9 cellular contexts compared by ENCODE assay signal in genomic region chr19:40445945-40446784, GRCh38. TPM values are rescaled to one million over a fixed set of nuclear protein-coding genes. Genes with fewer than 3 reads are reported as not detected.
DNase-seq lines count a peak whose midpoint lies in the region; ATAC-seq, FAIRE-seq and TF ChIP-seq lines count a peak whose summit lies in the region.
"Had no signal": no experiment of that assay in that cellular context is flagged by ENCODE, and none has a peak within 500 bp of the region (broad histone marks: within the 10 kb centered on the region; RNA-seq: fewer than 3 reads in every experiment).

No MANE protein-coding gene starts in this region.

- H3K9me3 ChIP-seq in HAP-1 (no peaks in the 10 kb centered on the region), K562 (replicated peaks; ENCODE audit: control insufficient read depth, insufficient read depth, low read depth, low read length) (no peaks in the 10 kb centered on the region), mesenchymal stem cell (ENCODE audit: control insufficient read depth, low read length) (no peaks in the 10 kb centered on the region)

- H2BK15ac ChIP-seq in mesenchymal stem cell (ENCODE audit: low read depth, poor library complexity, severe bottlenecking): no peak overlapping the region

- H3K9ac ChIP-seq in K562 (ENCODE audit: insufficient read depth in 1 of 2, low read depth in 2 of 2, low read length in 2 of 2): peak overlapping the region; percentile 70 to 77; a peak in 3 of 4 replicates
- peak overlapping the region; percentile 15 for H3K9ac ChIP-seq in mesenchymal stem cell (ENCODE audit: low read length)

- H3K27me3 ChIP-seq in HAP-1 (ENCODE audit: low read depth) (no peaks in the 10 kb centered on the region), K562 (ENCODE audit: control insufficient read depth in 2 of 2, insufficient read depth in 2 of 2, low read length in 2 of 2) (no peaks in the 10 kb centered on the region), mesenchymal stem cell (ENCODE audit: control insufficient read depth in 1 of 2, insufficient read depth in 1 of 2, low read length in 2 of 2) (no peaks in the 10 kb centered on the region)

- WGBS in K562 (ENCODE audit: insufficient coverage, low coverage, missing lambda C conversion rate): 30% methylated on average over 12 of the region's 12 CpGs
- 64% methylated on average over 12 of the region's 12 CpGs for WGBS in mesenchymal stem cell

- H3K79me1 ChIP-seq in mesenchymal stem cell (replicated peaks; ENCODE audit: low read length, poor library complexity, severe bottlenecking): no peaks in the 10 kb centered on the region

- H3K36me3 ChIP-seq in HAP-1 (replicated peaks): peaks cover 28% of the 10 kb centered on the region
- H3K36me3 ChIP-seq in K562 (ENCODE audit: control insufficient read depth, insufficient read depth, low read length): peaks cover 47% of the 10 kb centered on the region
- peaks cover 22 to 33% of the 10 kb centered on the region in 2 experiments for H3K36me3 ChIP-seq in mesenchymal stem cell (ENCODE audit: control insufficient read depth in 1 of 2, insufficient read depth in 2 of 2, low read depth in 1 of 2, low read length in 2 of 2)

- H2BK12ac ChIP-seq in mesenchymal stem cell (ENCODE audit: low read length in 2 of 2): peak overlapping the region in 1 of 2 experiments; percentile 84

- peaks cover 29% of the 10 kb centered on the region for H3K79me2 ChIP-seq in K562 (ENCODE audit: control insufficient read depth, insufficient read depth, low read length)

- H4K20me1 ChIP-seq in K562 (replicated peaks; ENCODE audit: control insufficient read depth, insufficient read depth, low read length): peaks cover 18% of the 10 kb centered on the region

- peak overlapping the region in 1 of 2 donors; percentile 47 for H3K4me3 Mint-ChIP-seq in stimulated activated naive B cell treated with anti-CD40 and anti-IgM and Interleukin-4, amounts not matched to agents 10 μg/mL and 1 μg/mL and 100 μg/mL, for 72 hours

- H3K4me1 ChIP-seq in HAP-1 (peaks cover 24% of the 10 kb centered on the region), K562 (replicated peaks in 1 of 2; ENCODE audit: control insufficient read depth in 2 of 2, insufficient read depth in 2 of 2, low read length in 2 of 2) (peaks cover 24 to 29% of the 10 kb centered on the region in 2 experiments), mesenchymal stem cell (ENCODE audit: control insufficient read depth, insufficient read depth, low read depth, low read length) (peaks cover 16% of the 10 kb centered on the region)

- CTCF ChIA-PET in K562 (lab: Yijun Ruan, JAX; ENCODE audit: low intra/inter-chr PET ratio): no interaction called here

- peak overlapping the region; percentile 57 for H4K91ac ChIP-seq in mesenchymal stem cell (ENCODE audit: low read length)

- H3K18ac ChIP-seq in mesenchymal stem cell (ENCODE audit: low read depth in 1 of 2, low read length in 2 of 2): peak overlapping the region in 1 of 2 experiments; percentile 34

- no peak overlapping the region for H3K14ac ChIP-seq in mesenchymal stem cell (ENCODE audit: low read length in 2 of 2)

- no peaks in the 10 kb centered on the region for H3K9me1 ChIP-seq in K562 (ENCODE audit: control insufficient read depth, insufficient read depth, low read length)

- no peak overlapping the region for H2BK120ac ChIP-seq in mesenchymal stem cell (ENCODE audit: low read depth, low read length)

- peak overlapping the region in 1 of 2 experiments; percentile 32 for H3K23ac ChIP-seq in mesenchymal stem cell (ENCODE audit: low read length in 2 of 2)

- FAIRE-seq in K562 (lab: Jason Lieb, UNC): peak; percentile 93

- no peak overlapping the region for H4K8ac ChIP-seq in mesenchymal stem cell (ENCODE audit: low read length)

- H3K4me2 ChIP-seq in K562 (ENCODE audit: insufficient read depth, low read length) (peak overlapping the region; percentile 70), mesenchymal stem cell (ENCODE audit: low read length, poor library complexity, severe bottlenecking) (no peak overlapping the region)

- no peak overlapping the region for H3K4me3 ChIP-seq in HAP-1
- H3K4me3 ChIP-seq in K562: no peak overlapping the region
- no peak overlapping the region for H3K4me3 ChIP-seq in mesenchymal stem cell (ENCODE audit: insufficient read depth in 1 of 2, low read depth in 1 of 2, low read length in 2 of 2)

- H2BK5ac ChIP-seq in mesenchymal stem cell (ENCODE audit: low read depth, low read length, poor library complexity, severe bottlenecking): no peak overlapping the region

- H3K9me3 Mint-ChIP-seq in stimulated activated naive B cell treated with anti-CD40 and anti-IgM and Interleukin-4, amounts not matched to agents 10 μg/mL and 1 μg/mL and 100 μg/mL, for 72 hours: no peaks in the 10 kb centered on the region

- no peak overlapping the region for H3K27ac Mint-ChIP-seq in stimulated activated naive B cell treated with anti-CD40 and anti-IgM and Interleukin-4, amounts not matched to agents 10 μg/mL and 1 μg/mL and 100 μg/mL, for 72 hours

- TF ChIP-seq RAD21 in K562 (CRISPR knock-in tag; conservative IDR thresholded peaks at IDR 0.05 in 1 of 2, IDR thresholded peaks at IDR 0.05 in 1 of 2): 0 out of 4 replicates have a peak, but pooled peaks of 1 of the 2 experiments have one; percentile 13

- peak overlapping the region in 1 of 2 experiments; percentile 26 for H3K4ac ChIP-seq in mesenchymal stem cell (ENCODE audit: low read depth in 1 of 2, low read length in 2 of 2)

- H3K27ac ChIP-seq in K562 (ENCODE audit: extremely low read depth, low read depth, low read length) (peak overlapping the region; percentile 95), mesenchymal stem cell (ENCODE audit: low read length, poor library complexity, severe bottlenecking) (no peak overlapping the region)

- no TSS peak for BruUV-seq in K562 (replicated peaks; lab: Mats Ljungman, UMichigan)

- peak; percentile 54 for ATAC-seq in K562
- ATAC-seq in HG03565 (IDR thresholded peaks at IDR 0.05; ENCODE audit: unreplicated experiment): no peak
- no peak for ATAC-seq in HG02678 (IDR thresholded peaks at IDR 0.05; ENCODE audit: unreplicated experiment)
- ATAC-seq in stimulated activated naive B cell treated with anti-CD40 and anti-IgM and Interleukin-4, amounts not matched to agents 10 μg/mL and 1 μg/mL and 100 μg/mL, for 72 hours (replicated peaks): no peak
- ATAC-seq: left cardiac atrium had no signal

- peak; percentile 36 for DNase-seq in AG08395 (ENCODE audit: low spot score)
- DNase-seq in HAP-1 (ENCODE audit: low spot score in 2 of 2): peak; percentile 59 to 80
- peak; percentile 57 to 91 (median 68) for DNase-seq in K562 (ENCODE audit: extremely low read depth in 1 of 4, low spot score in 3 of 4)
- DNase-seq in mesenchymal stem cell: peak; percentile 52
- no peak for DNase-seq in stimulated activated naive B cell treated with anti-CD40 and anti-IgM and Interleukin-4, amounts not matched to agents 10 μg/mL and 1 μg/mL and 100 μg/mL, for 72 hours
- DNase-seq in ureter (ENCODE audit: low spot score): no peak
- DNase-seq: left cardiac atrium had no signal

- H3K27me3 Mint-ChIP-seq in stimulated activated naive B cell treated with anti-CD40 and anti-IgM and Interleukin-4, amounts not matched to agents 10 μg/mL and 1 μg/mL and 100 μg/mL, for 72 hours: no peaks in the 10 kb centered on the region

- intact Hi-C loops in K562 (cut with micrococcal nuclease): no loop called here

- H2AFZ ChIP-seq in K562 (ENCODE audit: low read depth, low read length) (peak overlapping the region; percentile 3; the same call in 1 of the 2 replicates), mesenchymal stem cell (ENCODE audit: low read depth, low read length) (no peak overlapping the region)

- peak; percentile 70 for TF ChIP-seq POLR2A in K562 (conservative IDR thresholded peaks at IDR 0.05)

- no peak for TF ChIP-seq CTCF in K562 (IDR thresholded peaks at IDR 0.05 in 2 of 3, conservative IDR thresholded peaks at IDR 0.05 in 1 of 3; ENCODE audit: insufficient read depth in 2 of 3, low read depth in 1 of 3, low read length in 3 of 3)

- peak; percentile 59 for TF ChIP-seq EP300 in K562 (IDR thresholded peaks at IDR 0.05; ENCODE audit: low read length)

- in situ Hi-C loops in HAP-1 (cut with MboI; ENCODE audit: low sequenced_read_pairs): no loop called here
- in situ Hi-C loops in K562 (cut with MboI): no loop called here

- H2AK5ac ChIP-seq in mesenchymal stem cell (ENCODE audit: low read length, severe bottlenecking): peak overlapping the region; percentile 26

- peaks cover 8 to 12% of the 10 kb centered on the region in 2 donors for H3K4me1 Mint-ChIP-seq in stimulated activated naive B cell treated with anti-CD40 and anti-IgM and Interleukin-4, amounts not matched to agents 10 μg/mL and 1 μg/mL and 100 μg/mL, for 72 hours

- POLR2A ChIA-PET in K562 (lab: Yijun Ruan, JAX): interaction anchor here (0.7 to 3.1 kb wide), 9 partner anchors 9 to 156 kb away, joined by 3 to 27 read pairs (median 5); partner anchors contain the start of gene BLVRB

- H3K36me3 Mint-ChIP-seq in stimulated activated naive B cell treated with anti-CD40 and anti-IgM and Interleukin-4, amounts not matched to agents 10 μg/mL and 1 μg/mL and 100 μg/mL, for 72 hours: peaks cover 14 to 19% of the 10 kb centered on the region in 2 donors

RNA-seq across cellular contexts. Expression of gene SERTAD3, which starts 2.0 kb away (rescaled TPM):
- total RNA-seq in K562 (2011; cell fraction: chromatin; rRNA removed; ENCODE audit: low replicate concordance): 16.7 and 27.2 TPM in 2 replicates
- 20.4 and 20.7 TPM in 2 replicates for total RNA-seq in K562 (2011; cell fraction: nucleolus; rRNA removed)
- 24.9 and 26.9 TPM in 2 replicates for total RNA-seq in K562 (2011; cell fraction: nucleoplasm; rRNA removed)
- 17.5 and 19.3 TPM in 2 replicates for total RNA-seq in K562 (2014; rRNA removed)
- total RNA-seq in K562 (2014; rRNA removed; fragmentation: Illumina TruSeq; extraction: Trizol): 16.1 and 17.2 TPM in 2 replicates
- total RNA-seq in K562 (2015; rRNA removed; fragmentation: Illumina TruSeq; extraction: Trizol): 21.6 and 27.7 TPM in 2 replicates
- 28.9 and 31.4 TPM in 2 replicates for total RNA-seq in K562 (2021)
- 17.6 and 18.9 TPM in 2 replicates for polyA plus RNA-seq in K562 (2011; rRNA removed)
- 19.3 and 35.5 TPM in 2 replicates for polyA plus RNA-seq in K562 (2011; cell fraction: cytosol; rRNA removed)
- polyA plus RNA-seq in K562 (2011; cell fraction: nucleus; rRNA removed): 17.8 and 23.4 TPM in 2 replicates
- polyA plus RNA-seq in K562 (2012): 20.7 and 22.0 TPM in 2 replicates
- polyA plus RNA-seq in K562 (2014; fragmentation: Illumina TruSeq; extraction: Trizol): 15.1 and 18.6 TPM in 2 replicates
- polyA plus RNA-seq in K562 (2014; fragmentation: Nextera tagmentation; extraction: Ambion mirVana): 1 to 10 TPM; 5.4 to 5.9 TPM
- polyA plus RNA-seq in K562 (2014; rRNA removed): 18.1 and 18.5 TPM in 2 replicates
- polyA minus RNA-seq in K562 (2011; rRNA and poly(A)+ RNA removed): 18.4 and 23.4 TPM in 2 replicates
- polyA minus RNA-seq in K562 (2011; cell fraction: cytosol; rRNA and poly(A)+ RNA removed): 24.3 and 28.9 TPM in 2 replicates
- 8.1 and 13.9 TPM in 2 replicates for polyA minus RNA-seq in K562 (2011; cell fraction: nucleus; rRNA and poly(A)+ RNA removed)
- 22.0 TPM for polyA plus RNA-seq in mesenchymal stem cell (2013, experiment 1 of 2)
- polyA plus RNA-seq in mesenchymal stem cell (2013, experiment 2 of 2): 22.4 TPM
- total RNA-seq in ureter: 34.3 TPM

RNA-seq across cellular contexts. Expression of gene BLVRB, which starts 19.4 kb away (rescaled TPM):
- total RNA-seq in K562 (2011; cell fraction: chromatin; rRNA removed; ENCODE audit: low replicate concordance): 26.9 and 65.0 TPM in 2 replicates
- total RNA-seq in K562 (2011; cell fraction: nucleolus; rRNA removed): 107 and 125 TPM in 2 replicates
- 74.7 and 75.7 TPM in 2 replicates for total RNA-seq in K562 (2011; cell fraction: nucleoplasm; rRNA removed)
- total RNA-seq in K562 (2014; rRNA removed) (749 and 813 TPM in 2 replicates), K562 (2014; rRNA removed; fragmentation: Illumina TruSeq; extraction: Trizol) (110 and 229 TPM in 2 replicates), K562 (2015; rRNA removed; fragmentation: Illumina TruSeq; extraction: Trizol) (331 and 332 TPM in 2 replicates), K562 (2021) (457 and 476 TPM in 2 replicates), ureter (62.6 TPM)
- polyA plus RNA-seq in K562 (2011; rRNA removed) (368 and 461 TPM in 2 replicates), K562 (2014; fragmentation: Illumina TruSeq; extraction: Trizol) (260 and 428 TPM in 2 replicates), K562 (2014; fragmentation: Nextera tagmentation; extraction: Ambion mirVana) (100 to 1,000 TPM in 1 of 2 experiments, 10 to 100 TPM in 1; 81.1 to 184 TPM), K562 (2014; rRNA removed) (634 and 677 TPM in 2 replicates)
- polyA plus RNA-seq in K562 (2011; cell fraction: cytosol; rRNA removed): 836 and 2,229 TPM in 2 replicates
- polyA plus RNA-seq in K562 (2011; cell fraction: nucleus; rRNA removed): 252 and 288 TPM in 2 replicates
- 416 and 585 TPM in 2 replicates for polyA plus RNA-seq in K562 (2012)
- polyA minus RNA-seq in K562 (2011; rRNA and poly(A)+ RNA removed): 85.4 and 138 TPM in 2 replicates
- 198 and 225 TPM in 2 replicates for polyA minus RNA-seq in K562 (2011; cell fraction: cytosol; rRNA and poly(A)+ RNA removed)
- 34.6 and 38.7 TPM in 2 replicates for polyA minus RNA-seq in K562 (2011; cell fraction: nucleus; rRNA and poly(A)+ RNA removed)
- polyA plus RNA-seq in mesenchymal stem cell (2013, experiment 1 of 2): 83.8 TPM
- polyA plus RNA-seq in mesenchymal stem cell (2013, experiment 2 of 2): 80.0 TPM

RNA-seq across cellular contexts. Expression of gene SERTAD1, which starts 20.4 kb away (rescaled TPM):
- total RNA-seq in K562 (2011; cell fraction: chromatin; rRNA removed; ENCODE audit: low replicate concordance): 3.1 and 8.3 TPM in 2 replicates
- 10.3 and 11.0 TPM in 2 replicates for total RNA-seq in K562 (2011; cell fraction: nucleolus; rRNA removed)
- total RNA-seq in K562 (2011; cell fraction: nucleoplasm; rRNA removed): 7.5 and 8.9 TPM in 2 replicates
- total RNA-seq in K562 (2014; rRNA removed) (8.1 and 10.9 TPM in 2 replicates), K562 (2014; rRNA removed; fragmentation: Illumina TruSeq; extraction: Trizol) (2.1 and 2.8 TPM in 2 replicates), K562 (2015; rRNA removed; fragmentation: Illumina TruSeq; extraction: Trizol) (4.9 and 5.5 TPM in 2 replicates), K562 (2021) (8.7 and 8.9 TPM in 2 replicates), ureter (8.9 TPM)
- polyA plus RNA-seq in K562 (2011; rRNA removed) (6.1 and 6.8 TPM in 2 replicates), K562 (2014; fragmentation: Illumina TruSeq; extraction: Trizol) (2.3 and 5.0 TPM in 2 replicates), K562 (2014; fragmentation: Nextera tagmentation; extraction: Ambion mirVana) (under 1 TPM; 0.15 to 0.85 TPM), K562 (2014; rRNA removed) (6.7 TPM in 2 replicates)
- polyA plus RNA-seq in K562 (2011; cell fraction: cytosol; rRNA removed): 7.4 and 18.7 TPM in 2 replicates
- polyA plus RNA-seq in K562 (2011; cell fraction: nucleus; rRNA removed): 5.6 and 9.1 TPM in 2 replicates
- polyA plus RNA-seq in K562 (2012): 6.7 and 8.9 TPM in 2 replicates
- 1.9 and 2.1 TPM in 2 replicates for polyA minus RNA-seq in K562 (2011; rRNA and poly(A)+ RNA removed)
- polyA minus RNA-seq in K562 (2011; cell fraction: cytosol; rRNA and poly(A)+ RNA removed): 3.5 and 4.5 TPM in 2 replicates
- polyA minus RNA-seq in K562 (2011; cell fraction: nucleus; rRNA and poly(A)+ RNA removed): 1.8 and 3.6 TPM in 2 replicates
- polyA plus RNA-seq in mesenchymal stem cell (2013, experiment 1 of 2): 11.7 TPM
- polyA plus RNA-seq in mesenchymal stem cell (2013, experiment 2 of 2): 12.3 TPM

RNA-seq across cellular contexts. Expression of gene SPTBN4, which starts 20.6 kb away (rescaled TPM):
- 5.7 and 11.0 TPM in 2 replicates for total RNA-seq in K562 (2011; cell fraction: chromatin; rRNA removed; ENCODE audit: low replicate concordance)
- 3.8 and 4.5 TPM in 2 replicates for total RNA-seq in K562 (2011; cell fraction: nucleolus; rRNA removed)
- total RNA-seq in K562 (2011; cell fraction: nucleoplasm; rRNA removed): 5.3 and 6.9 TPM in 2 replicates
- total RNA-seq in K562 (2014; rRNA removed) (0.86 and 2.0 TPM in 2 replicates), K562 (2014; rRNA removed; fragmentation: Illumina TruSeq; extraction: Trizol) (0.16 and 0.47 TPM in 2 replicates), K562 (2015; rRNA removed; fragmentation: Illumina TruSeq; extraction: Trizol) (0.83 and 1.3 TPM in 2 replicates), K562 (2021) (1.5 and 1.6 TPM in 2 replicates), ureter (2.6 TPM)
- polyA plus RNA-seq in K562 (2011; rRNA removed) (1.2 and 1.3 TPM in 2 replicates), K562 (2014; fragmentation: Illumina TruSeq; extraction: Trizol) (0.51 and 0.70 TPM in 2 replicates), K562 (2014; fragmentation: Nextera tagmentation; extraction: Ambion mirVana) (under 1 TPM; 0.01 to 0.10 TPM), K562 (2014; rRNA removed) (1.2 and 1.3 TPM in 2 replicates)
- 0.94 and 1.8 TPM in 2 replicates for polyA plus RNA-seq in K562 (2011; cell fraction: cytosol; rRNA removed)
- 2.6 and 3.5 TPM in 2 replicates for polyA plus RNA-seq in K562 (2011; cell fraction: nucleus; rRNA removed)
- polyA plus RNA-seq in K562 (2012): 1.7 and 1.9 TPM in 2 replicates
- polyA minus RNA-seq in K562 (2011; rRNA and poly(A)+ RNA removed): 1.1 and 1.5 TPM in 2 replicates
- 0.38 and 0.46 TPM in 2 replicates for polyA minus RNA-seq in K562 (2011; cell fraction: cytosol; rRNA and poly(A)+ RNA removed)
- polyA minus RNA-seq in K562 (2011; cell fraction: nucleus; rRNA and poly(A)+ RNA removed): 0.81 and 1.4 TPM in 2 replicates
- 0.23 TPM for polyA plus RNA-seq in mesenchymal stem cell (2013, experiment 1 of 2)
- polyA plus RNA-seq in mesenchymal stem cell (2013, experiment 2 of 2): 0.15 TPM

RNA-seq across cellular contexts. Expression of gene PRX, which starts 33.0 kb away (rescaled TPM):
- 1.8 and 4.5 TPM in 2 replicates for total RNA-seq in K562 (2011; cell fraction: chromatin; rRNA removed; ENCODE audit: low replicate concordance)
- 2.7 and 2.8 TPM in 2 replicates for total RNA-seq in K562 (2011; cell fraction: nucleolus; rRNA removed)
- 2.1 and 2.2 TPM in 2 replicates for total RNA-seq in K562 (2011; cell fraction: nucleoplasm; rRNA removed)
- total RNA-seq in K562 (2014; rRNA removed) (2.8 and 3.8 TPM in 2 replicates), K562 (2014; rRNA removed; fragmentation: Illumina TruSeq; extraction: Trizol) (0.61 and 0.65 TPM in 2 replicates), K562 (2015; rRNA removed; fragmentation: Illumina TruSeq; extraction: Trizol) (1.8 and 2.0 TPM in 2 replicates), K562 (2021) (2.9 and 3.5 TPM in 2 replicates), ureter (3.2 TPM)
- polyA plus RNA-seq in K562 (2011; rRNA removed) (1.5 and 1.7 TPM in 2 replicates), K562 (2014; fragmentation: Illumina TruSeq; extraction: Trizol) (1.3 and 2.1 TPM in 2 replicates), K562 (2014; fragmentation: Nextera tagmentation; extraction: Ambion mirVana) (not detected), K562 (2014; rRNA removed) (1.4 and 1.7 TPM in 2 replicates)
- polyA plus RNA-seq in K562 (2011; cell fraction: cytosol; rRNA removed): 1.4 and 1.7 TPM in 2 replicates
- polyA plus RNA-seq in K562 (2011; cell fraction: nucleus; rRNA removed): 1.0 and 1.8 TPM in 2 replicates
- 2.5 and 4.5 TPM in 2 replicates for polyA plus RNA-seq in K562 (2012)
- polyA minus RNA-seq in K562 (2011; rRNA and poly(A)+ RNA removed): 1.4 and 1.5 TPM in 2 replicates
- 2.1 and 2.8 TPM in 2 replicates for polyA minus RNA-seq in K562 (2011; cell fraction: cytosol; rRNA and poly(A)+ RNA removed)
- 0.54 and 1.00 TPM in 2 replicates for polyA minus RNA-seq in K562 (2011; cell fraction: nucleus; rRNA and poly(A)+ RNA removed)
- 2.1 TPM for polyA plus RNA-seq in mesenchymal stem cell (2013, experiment 1 of 2)
- 1.9 TPM for polyA plus RNA-seq in mesenchymal stem cell (2013, experiment 2 of 2)

Comparison
In these comparisons a context has a peak if more than half of its experiments do, and no peak if none do; other contexts are left out.
1. DNase-seq: peak in AG08395 (single experiment), HAP-1 (2 of 2), K562 (4 of 4) and mesenchymal stem cell (single experiment); none in stimulated activated naive B cell treated with anti-CD40 and anti-IgM and Interleukin-4, amounts not matched to agents 10 μg/mL and 1 μg/mL and 100 μg/mL, for 72 hours (single experiment) and ureter (single experiment).